ENCODE assay signal across 8 cellular contexts in the genomic region with DNA sequence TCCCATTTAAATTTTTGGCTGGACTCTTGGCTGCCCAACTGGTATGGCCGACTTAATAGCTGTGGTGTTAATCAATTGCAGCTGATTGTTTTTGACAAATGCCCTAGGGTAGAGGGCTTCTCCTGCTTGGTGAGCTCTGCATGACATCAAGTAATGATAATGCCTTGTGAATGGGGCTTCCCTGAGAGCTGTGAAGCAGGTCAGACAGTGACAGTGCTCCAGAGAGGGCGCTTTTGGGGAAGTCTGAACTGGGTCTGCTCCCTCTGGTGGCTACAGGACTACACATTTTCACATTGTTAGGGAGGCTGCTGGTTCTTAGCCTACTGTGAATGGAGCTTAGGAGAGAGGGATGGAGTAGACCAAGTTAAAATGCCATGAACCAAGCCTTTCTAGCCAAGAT.
DNase-seq lines count a peak whose midpoint lies in the region; ATAC-seq, FAIRE-seq and TF ChIP-seq lines count a peak whose summit lies in the region.

No MANE protein-coding gene starts in this region.

- DNase-seq in Karpas-422 (peak; percentile 79), astrocyte (ENCODE audit: low read depth) (peak; percentile 3), memory B cell (ENCODE audit: low spot score in 2 of 2) (no peak), NCI-H774 (lab: John Stamatoyannopoulos, UW) (no peak), medulla oblongata (ENCODE audit: extremely low spot score) (no peak), omental fat pad (ENCODE audit: low spot score) (no peak), occipital lobe (lab: John Stamatoyannopoulos, UW) (no peak)

- H3K36me3 Mint-ChIP-seq in astrocyte (ENCODE audit: low read depth, unreplicated experiment) (no peaks in the 10 kb centered on the region), memory B cell (peaks cover 8% of the 10 kb centered on the region)

- H3K27ac Mint-ChIP-seq in astrocyte (ENCODE audit: unreplicated experiment) (no peak overlapping the region), memory B cell (no peak overlapping the region)

- H3K27me3 ChIP-seq in Karpas-422 (ENCODE audit: low read length) (no peaks in the 10 kb centered on the region; the same call in 1 of the 2 replicates), astrocyte (ENCODE audit: insufficient read depth, low read length) (no peaks in the 10 kb centered on the region)

- TF ChIP-seq CTCF in GM12875 (IDR thresholded peaks at IDR 0.05; ENCODE audit: borderline replicate concordance, insufficient read depth, low read depth, low read length) (peak; percentile 31; the same call in 1 of the 2 replicates), astrocyte (IDR thresholded peaks at IDR 0.05; ENCODE audit: insufficient read depth, low read depth, low read length) (no peak), omental fat pad (IDR thresholded peaks at IDR 0.05) (no peak)

- H3K4me3 ChIP-seq in GM12875 (ENCODE audit: low read depth, low read length) (no peak overlapping the region), Karpas-422 (ENCODE audit: low read length) (no peak overlapping the region), astrocyte (ENCODE audit: insufficient read depth, low read depth, low read length) (no peak overlapping the region)

- H3K4me1 Mint-ChIP-seq in astrocyte (ENCODE audit: low read depth, unreplicated experiment) (peaks cover 11% of the 10 kb centered on the region), memory B cell (no peaks in the 10 kb centered on the region)

- H3K9me3 ChIP-seq in Karpas-422 (ENCODE audit: low read length) (no peaks in the 10 kb centered on the region), astrocyte (ENCODE audit: insufficient read depth, low read depth, low read length) (peaks cover 4% of the 10 kb centered on the region)

- no peak overlapping the region for H2AFZ ChIP-seq in Karpas-422 (ENCODE audit: low read length)
- H2AFZ ChIP-seq in astrocyte (ENCODE audit: low read depth, low read length): no peak overlapping the region

- no peak overlapping the region for H3K4me2 ChIP-seq in Karpas-422 (ENCODE audit: low read depth, low read length, poor library complexity, severe bottlenecking)
- no peak overlapping the region for H3K4me2 ChIP-seq in astrocyte (ENCODE audit: low read length)

- H3K36me3 ChIP-seq in Karpas-422 (ENCODE audit: insufficient read depth, low read length) (no peaks in the 10 kb centered on the region), astrocyte (ENCODE audit: insufficient read depth, low read length) (no peaks in the 10 kb centered on the region)

- no peak for FAIRE-seq in astrocyte (lab: Jason Lieb, UNC)

- H3K4me3 Mint-ChIP-seq in astrocyte (ENCODE audit: unreplicated experiment) (no peak overlapping the region), memory B cell (no peak overlapping the region)

- H3K4me1 ChIP-seq in Karpas-422 (ENCODE audit: low read length) (no peaks in the 10 kb centered on the region), astrocyte (ENCODE audit: insufficient read depth, low read length) (no peaks in the 10 kb centered on the region)

- ATAC-seq in memory B cell (ENCODE audit: low read depth): peak; percentile 46
- no peak for ATAC-seq in omental fat pad (ENCODE audit: low FRiP score)

- peaks cover 2% of the 10 kb centered on the region for H3K9me3 Mint-ChIP-seq in astrocyte (ENCODE audit: unreplicated experiment)
- peaks cover 19% of the 10 kb centered on the region for H3K9me3 Mint-ChIP-seq in memory B cell

- H3K27me3 Mint-ChIP-seq in astrocyte (ENCODE audit: low read depth, unreplicated experiment) (no peaks in the 10 kb centered on the region), memory B cell (peaks cover 6% of the 10 kb centered on the region)

- no peaks in the 10 kb centered on the region for H3K9me2 ChIP-seq in Karpas-422 (replicated peaks; ENCODE audit: insufficient read depth, low read length)

- H3K79me2 ChIP-seq in Karpas-422 (ENCODE audit: low read length): no peaks in the 10 kb centered on the region
- H3K79me2 ChIP-seq in astrocyte (ENCODE audit: insufficient read depth, low read length): no peaks in the 10 kb centered on the region

- H3K27ac ChIP-seq in Karpas-422 (ENCODE audit: low read length) (no peak overlapping the region), astrocyte (ENCODE audit: low read depth, low read length) (no peak overlapping the region)

- H4K20me1 ChIP-seq in Karpas-422 (ENCODE audit: insufficient read depth, low read depth, low read length) (no peaks in the 10 kb centered on the region), astrocyte (ENCODE audit: insufficient read depth, low read length) (no peaks in the 10 kb centered on the region)

- H3K9ac ChIP-seq in Karpas-422 (ENCODE audit: low read length) (no peak overlapping the region), astrocyte (ENCODE audit: low read length) (no peak overlapping the region)

Comparison
In these comparisons a context has a peak if more than half of its experiments do, and no peak if none do; other contexts are left out.
1. DNase-seq: peak in Karpas-422 (single experiment) and astrocyte (single experiment); none in memory B cell (0 of 2), NCI-H774 (single experiment), medulla oblongata (single experiment), omental fat pad (single experiment) and occipital lobe (single experiment).